2 cellular contexts compared by ENCODE assay signal in genomic region chr2:8006626-8007025, GRCh38.
TF ChIP-seq lines count a peak whose summit lies in the region.

No MANE protein-coding gene starts in this region.

TF ChIP-seq in SK-N-SH, 30 proteins besides CTCF, POLR2A, EP300 and RAD21:
- TF ChIP-seq ZBTB33 (IDR thresholded peaks at IDR 0.05; ENCODE audit: borderline replicate concordance, low read depth) = no peak
- no peak for TF ChIP-seq RXRA (IDR thresholded peaks at IDR 0.05; ENCODE audit: borderline replicate concordance, low read depth)
- no peak for TF ChIP-seq MXI1 (IDR thresholded peaks at IDR 0.05; ENCODE audit: low read depth, low read length)
- no peak for TF ChIP-seq RFX5 (IDR thresholded peaks at IDR 0.05; ENCODE audit: low read length)
- no peak for TF ChIP-seq NRF1 (IDR thresholded peaks at IDR 0.05; ENCODE audit: low read depth, low read length)
- TF ChIP-seq GABPA (IDR thresholded peaks at IDR 0.05; ENCODE audit: low read depth) = no peak
- no peak for TF ChIP-seq EZH2phosphoT487 (IDR thresholded peaks at IDR 0.05; ENCODE audit: borderline replicate concordance, low read depth)
- TF ChIP-seq, protein P1, sequence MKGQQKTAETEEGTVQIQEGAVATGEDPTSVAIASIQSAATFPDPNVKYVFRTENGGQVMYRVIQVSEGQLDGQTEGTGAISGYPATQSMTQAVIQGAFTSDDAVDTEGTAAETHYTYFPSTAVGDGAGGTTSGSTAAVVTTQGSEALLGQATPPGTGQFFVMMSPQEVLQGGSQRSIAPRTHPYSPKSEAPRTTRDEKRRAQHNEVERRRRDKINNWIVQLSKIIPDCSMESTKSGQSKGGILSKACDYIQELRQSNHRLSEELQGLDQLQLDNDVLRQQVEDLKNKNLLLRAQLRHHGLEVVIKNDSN (IDR thresholded peaks at IDR 0.05; ENCODE audit: borderline replicate concordance, low read depth) = no peak
- TF ChIP-seq, protein P2, sequence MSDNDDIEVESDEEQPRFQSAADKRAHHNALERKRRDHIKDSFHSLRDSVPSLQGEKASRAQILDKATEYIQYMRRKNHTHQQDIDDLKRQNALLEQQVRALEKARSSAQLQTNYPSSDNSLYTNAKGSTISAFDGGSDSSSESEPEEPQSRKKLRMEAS (IDR thresholded peaks at IDR 0.05; ENCODE audit: low read depth) = no peak
- TF ChIP-seq YY1 (IDR thresholded peaks at IDR 0.05; ENCODE audit: low read depth) = no peak
- TF ChIP-seq FOSL2 (IDR thresholded peaks at IDR 0.05; ENCODE audit: borderline replicate concordance, low read depth) = no peak
- TF ChIP-seq, protein P3, sequence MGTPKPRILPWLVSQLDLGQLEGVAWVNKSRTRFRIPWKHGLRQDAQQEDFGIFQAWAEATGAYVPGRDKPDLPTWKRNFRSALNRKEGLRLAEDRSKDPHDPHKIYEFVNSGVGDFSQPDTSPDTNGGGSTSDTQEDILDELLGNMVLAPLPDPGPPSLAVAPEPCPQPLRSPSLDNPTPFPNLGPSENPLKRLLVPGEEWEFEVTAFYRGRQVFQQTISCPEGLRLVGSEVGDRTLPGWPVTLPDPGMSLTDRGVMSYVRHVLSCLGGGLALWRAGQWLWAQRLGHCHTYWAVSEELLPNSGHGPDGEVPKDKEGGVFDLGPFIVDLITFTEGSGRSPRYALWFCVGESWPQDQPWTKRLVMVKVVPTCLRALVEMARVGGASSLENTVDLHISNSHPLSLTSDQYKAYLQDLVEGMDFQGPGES (IDR thresholded peaks at IDR 0.05; ENCODE audit: low read depth, low read length) = no peak
- no peak for TF ChIP-seq TEAD4 (IDR thresholded peaks at IDR 0.05; ENCODE audit: borderline replicate concordance, insufficient read depth)
- no peak for TF ChIP-seq FOXJ3 (CRISPR knock-in tag; IDR thresholded peaks at IDR 0.05)
- TF ChIP-seq MEF2A (IDR thresholded peaks at IDR 0.05; ENCODE audit: borderline replicate concordance, low read depth) = no peak

TF ChIP-seq in SK-N-SH treated with all-trans-retinoic acid at 6 μM for 48 hours, 23 proteins besides CTCF, POLR2A, EP300 and RAD21 (continued from another document):
- TF ChIP-seq, protein P4, sequence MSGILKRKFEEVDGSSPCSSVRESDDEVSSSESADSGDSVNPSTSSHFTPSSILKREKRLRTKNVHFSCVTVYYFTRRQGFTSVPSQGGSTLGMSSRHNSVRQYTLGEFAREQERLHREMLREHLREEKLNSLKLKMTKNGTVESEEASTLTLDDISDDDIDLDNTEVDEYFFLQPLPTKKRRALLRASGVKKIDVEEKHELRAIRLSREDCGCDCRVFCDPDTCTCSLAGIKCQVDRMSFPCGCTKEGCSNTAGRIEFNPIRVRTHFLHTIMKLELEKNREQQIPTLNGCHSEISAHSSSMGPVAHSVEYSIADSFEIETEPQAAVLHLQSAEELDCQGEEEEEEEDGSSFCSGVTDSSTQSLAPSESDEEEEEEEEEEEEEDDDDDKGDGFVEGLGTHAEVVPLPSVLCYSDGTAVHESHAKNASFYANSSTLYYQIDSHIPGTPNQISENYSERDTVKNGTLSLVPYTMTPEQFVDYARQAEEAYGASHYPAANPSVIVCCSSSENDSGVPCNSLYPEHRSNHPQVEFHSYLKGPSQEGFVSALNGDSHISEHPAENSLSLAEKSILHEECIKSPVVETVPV (CRISPR knock-in tag; IDR thresholded peaks at IDR 0.05) = no peak
- TF ChIP-seq ISL1 (CRISPR knock-in tag; IDR thresholded peaks at IDR 0.05) = no peak; the same call in 1 of the 2 replicates
- TF ChIP-seq CSDC2 (CRISPR knock-in tag; IDR thresholded peaks at IDR 0.05) = no peak
- no peak for TF ChIP-seq ZNF70 (CRISPR knock-in tag; IDR thresholded peaks at IDR 0.05)
- no peak for TF ChIP-seq TOX (CRISPR knock-in tag; IDR thresholded peaks at IDR 0.05; ENCODE audit: borderline replicate concordance)
- TF ChIP-seq ZNF8 (CRISPR knock-in tag; IDR thresholded peaks at IDR 0.05) = no peak
- no peak for TF ChIP-seq ARNTL (CRISPR knock-in tag; IDR thresholded peaks at IDR 0.05; ENCODE audit: borderline replicate concordance, low read depth)
- TF ChIP-seq BACH2 (CRISPR knock-in tag; IDR thresholded peaks at IDR 0.05; ENCODE audit: borderline replicate concordance) = no peak
